Comparison of ENCODE assay signal across 1 cellular context in the genomic region with DNA sequence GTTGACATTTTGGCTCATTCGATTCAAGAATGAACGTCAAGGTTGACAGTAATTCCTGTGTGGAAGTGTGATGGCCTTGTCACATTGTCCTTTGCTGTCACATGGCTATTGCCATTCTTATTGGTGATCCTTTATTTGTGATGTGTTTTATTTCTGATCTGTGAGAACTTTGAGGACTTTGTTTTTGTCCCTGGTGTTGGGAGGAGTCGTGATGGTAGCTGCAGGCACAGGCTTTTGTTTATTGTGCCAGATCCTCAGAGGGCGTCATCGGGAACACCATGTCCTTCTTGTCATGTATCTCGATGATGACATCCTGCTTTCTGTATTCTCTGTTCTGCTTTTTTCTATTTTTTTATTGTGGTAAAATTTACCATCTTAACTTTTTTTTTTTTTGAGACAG.
TF ChIP-seq lines count a peak whose summit lies in the region.

No MANE protein-coding gene starts in this region.

TF ChIP-seq in SK-N-SH treated with all-trans-retinoic acid at 6 μM for 48 hours, 23 proteins besides CTCF, POLR2A, EP300 and RAD21 (continued from another document):
- TF ChIP-seq CREB5 (CRISPR knock-in tag; IDR thresholded peaks at IDR 0.05; ENCODE audit: low read depth) (no peak), ZNF565 (CRISPR knock-in tag; conservative IDR thresholded peaks at IDR 0.05; ENCODE audit: low read depth) (no peak), ARNTL (CRISPR knock-in tag; IDR thresholded peaks at IDR 0.05; ENCODE audit: borderline replicate concordance, low read depth) (no peak), ISL1 (CRISPR knock-in tag; IDR thresholded peaks at IDR 0.05) (no peak), ZNF8 (CRISPR knock-in tag; IDR thresholded peaks at IDR 0.05) (no peak), TCF4 (CRISPR knock-in tag; IDR thresholded peaks at IDR 0.05; ENCODE audit: borderline replicate concordance) (no peak), ZFP3 (CRISPR knock-in tag; IDR thresholded peaks at IDR 0.05) (no peak), ZNF70 (CRISPR knock-in tag; IDR thresholded peaks at IDR 0.05) (no peak), SNAI2 (CRISPR knock-in tag; IDR thresholded peaks at IDR 0.05) (no peak), TOX (CRISPR knock-in tag; IDR thresholded peaks at IDR 0.05; ENCODE audit: borderline replicate concordance) (no peak), CSDC2 (CRISPR knock-in tag; IDR thresholded peaks at IDR 0.05) (no peak), OSR1 (CRISPR knock-in tag; IDR thresholded peaks at IDR 0.05) (no peak), RARB (CRISPR knock-in tag; IDR thresholded peaks at IDR 0.05) (no peak)
- TF ChIP-seq, protein P1, sequence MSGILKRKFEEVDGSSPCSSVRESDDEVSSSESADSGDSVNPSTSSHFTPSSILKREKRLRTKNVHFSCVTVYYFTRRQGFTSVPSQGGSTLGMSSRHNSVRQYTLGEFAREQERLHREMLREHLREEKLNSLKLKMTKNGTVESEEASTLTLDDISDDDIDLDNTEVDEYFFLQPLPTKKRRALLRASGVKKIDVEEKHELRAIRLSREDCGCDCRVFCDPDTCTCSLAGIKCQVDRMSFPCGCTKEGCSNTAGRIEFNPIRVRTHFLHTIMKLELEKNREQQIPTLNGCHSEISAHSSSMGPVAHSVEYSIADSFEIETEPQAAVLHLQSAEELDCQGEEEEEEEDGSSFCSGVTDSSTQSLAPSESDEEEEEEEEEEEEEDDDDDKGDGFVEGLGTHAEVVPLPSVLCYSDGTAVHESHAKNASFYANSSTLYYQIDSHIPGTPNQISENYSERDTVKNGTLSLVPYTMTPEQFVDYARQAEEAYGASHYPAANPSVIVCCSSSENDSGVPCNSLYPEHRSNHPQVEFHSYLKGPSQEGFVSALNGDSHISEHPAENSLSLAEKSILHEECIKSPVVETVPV (CRISPR knock-in tag; IDR thresholded peaks at IDR 0.05) = no peak
